8 cellular contexts compared by ENCODE assay signal in the genomic region with DNA sequence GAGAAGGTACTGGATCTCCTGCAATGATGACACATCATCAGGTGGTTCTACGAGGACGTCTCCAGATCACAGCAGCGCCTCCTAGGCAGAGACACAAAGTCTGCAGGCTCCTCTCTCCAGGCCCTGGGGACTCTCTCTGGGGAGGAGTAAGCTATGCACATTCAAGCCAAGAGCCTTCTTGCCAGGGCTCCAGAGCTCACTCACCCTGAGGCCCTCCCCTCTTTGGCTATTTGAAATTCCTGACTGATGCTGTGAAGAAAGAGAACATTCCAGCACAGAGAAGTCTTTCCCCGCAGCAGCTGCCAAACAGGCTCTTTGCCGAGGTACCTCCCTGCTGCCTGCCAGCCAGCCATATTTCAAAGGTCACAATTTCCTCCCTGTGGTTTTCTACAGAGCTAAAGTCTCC.
A peak's percentile ranks its signal among the peaks of the same experiment; 100 is the strongest.
DNase-seq lines count a peak whose midpoint lies in the region; ATAC-seq and TF ChIP-seq lines count a peak whose summit lies in the region.

No MANE protein-coding gene starts in this region.

- H3K27me3 ChIP-seq in adrenal gland = no peaks in the 10 kb centered on the region
- no peaks in the 10 kb centered on the region for H3K27me3 ChIP-seq in hepatocyte
- H3K27me3 ChIP-seq in skeletal muscle tissue (ENCODE audit: control insufficient read depth in 3 of 3, insufficient read depth in 3 of 3, low read length in 3 of 3) = no peaks in the 10 kb centered on the region

- H3K36me3 ChIP-seq in adrenal gland (replicated peaks in 1 of 2) (no peaks in the 10 kb centered on the region), hepatocyte (replicated peaks; ENCODE audit: insufficient read depth, low read depth) (no peaks in the 10 kb centered on the region), skeletal muscle tissue (ENCODE audit: control insufficient read depth in 3 of 3, insufficient read depth in 3 of 3, low read length in 3 of 3) (no peaks in the 10 kb centered on the region)

- H3K4me1 ChIP-seq in adrenal gland (replicated peaks in 1 of 2) (no peaks in the 10 kb centered on the region), hepatocyte (ENCODE audit: insufficient read depth) (peaks cover 9% of the 10 kb centered on the region), skeletal muscle tissue (ENCODE audit: control insufficient read depth in 3 of 3, insufficient read depth in 3 of 3, low read length in 3 of 3) (peaks cover 32 to 41% (median 39%) of the 10 kb centered on the region in 3 donors)

- no peaks in the 10 kb centered on the region for H3K9me2 ChIP-seq in hepatocyte (replicated peaks; ENCODE audit: insufficient read depth)

- no peak overlapping the region for H3K27ac ChIP-seq in adrenal gland
- peak overlapping the region; percentile 70 for H3K27ac ChIP-seq in hepatocyte
- peak overlapping the region; percentile 7 for H3K27ac ChIP-seq in skeletal muscle tissue (ENCODE audit: low read depth, low read length)

- intact Hi-C loops in adrenal gland (cut with DNase I) = no loop called here

- no peak overlapping the region for H3K9ac ChIP-seq in skeletal muscle tissue (ENCODE audit: low read depth in 1 of 3, low read length in 3 of 3)

- H3K4me3 ChIP-seq in adrenal gland = no peak overlapping the region
- no peak overlapping the region for H3K4me3 ChIP-seq in hepatocyte
- H3K4me3 ChIP-seq in skeletal muscle tissue (ENCODE audit: low read length in 3 of 3) = peak overlapping the region in 1 of 3 donors; percentile 31

- H2AFZ ChIP-seq in hepatocyte = peak overlapping the region; percentile 8

- no peaks in the 10 kb centered on the region for H3K9me3 ChIP-seq in adrenal gland (replicated peaks in 1 of 3)
- H3K9me3 ChIP-seq in hepatocyte (ENCODE audit: low read depth) = no peaks in the 10 kb centered on the region
- H3K9me3 ChIP-seq in skeletal muscle tissue (ENCODE audit: control insufficient read depth in 3 of 3, low read length in 3 of 3) = no peaks in the 10 kb centered on the region

- peak in 2 of 6 experiments; percentile 13 to 21 for TF ChIP-seq CTCF in adrenal gland (IDR thresholded peaks at IDR 0.05)
- peak; percentile 44 for TF ChIP-seq CTCF in hepatocyte (IDR thresholded peaks at IDR 0.05; ENCODE audit: poor library complexity)

- no peaks in the 10 kb centered on the region for H3K79me2 ChIP-seq in hepatocyte

- no peak for TF ChIP-seq POLR2A in adrenal gland (IDR thresholded peaks at IDR 0.05)

- DNase-seq in NCI-H82 (lab: John Stamatoyannopoulos, UW) (peak; percentile 0), NCI-H82 treated with DMSO at 0.1 percent for 48 hours (lab: John Stamatoyannopoulos, UW; ENCODE audit: unreplicated experiment) (no peak), adrenal gland (peak in 6 of 7 donors; percentile 40 to 66 (median 41)), hepatocyte (ENCODE audit: low spot score) (peak; percentile 87), cortex of kidney (lab: John Stamatoyannopoulos, UW) (no peak)

- no peak overlapping the region for H3K4me2 ChIP-seq in hepatocyte

- WGBS in adrenal gland, 4 donors = 41 to 50% (median 50%) methylated on average over 2 to 5 of the region's 5 CpGs
- 39% methylated on average over 5 of the region's 5 CpGs for WGBS in hepatocyte (ENCODE audit: low lambda C conversion rate, missing lambda C conversion rate)

- no peaks in the 10 kb centered on the region for H4K20me1 ChIP-seq in hepatocyte (ENCODE audit: insufficient read depth, poor library complexity, severe bottlenecking)

- ATAC-seq in HG03442 (IDR thresholded peaks at IDR 0.05; ENCODE audit: unreplicated experiment) (no peak), GM21360 (IDR thresholded peaks at IDR 0.05; ENCODE audit: unreplicated experiment) (no peak)

Comparison
In these comparisons a context has a peak if more than half of its experiments do, and no peak if none do; other contexts are left out.
1. DNase-seq: peak in NCI-H82 (single experiment), adrenal gland (6 of 7) and hepatocyte (single experiment); none in NCI-H82 treated with DMSO at 0.1 percent for 48 hours (single experiment) and cortex of kidney (single experiment).
2. H3K27ac ChIP-seq: peak in hepatocyte (single experiment) and skeletal muscle tissue (single experiment); none in adrenal gland (0 of 5).